1 cellular context compared by ENCODE assay signal in the genomic region with DNA sequence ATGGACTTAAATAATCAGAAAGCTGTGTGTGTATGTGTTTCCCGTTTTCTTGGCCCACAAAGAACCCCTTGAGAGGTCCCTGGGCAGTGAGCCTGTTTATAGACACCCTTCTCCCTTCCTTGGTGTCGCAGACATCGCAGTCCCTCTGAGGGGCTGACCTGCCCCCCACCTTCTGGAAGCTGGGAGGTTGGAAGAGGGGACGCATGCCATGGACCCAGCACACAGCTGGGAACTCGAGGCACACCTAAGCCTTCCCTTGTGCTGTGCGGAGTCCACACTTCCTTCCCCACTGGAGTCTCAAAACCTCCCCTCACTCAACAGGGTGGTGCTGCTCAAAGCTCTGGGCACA.
TF ChIP-seq lines count a peak whose summit lies in the region.

No MANE protein-coding gene starts in this region.

TF ChIP-seq in endothelial cell of umbilical vein, 7 proteins besides CTCF, POLR2A, EP300 and RAD21:
- TF ChIP-seq GATA2 (IDR thresholded peaks at IDR 0.05; ENCODE audit: insufficient read depth, insufficient read length, low read depth, low read length), result no peak
- no peak for TF ChIP-seq JUN (IDR thresholded peaks at IDR 0.05; ENCODE audit: borderline replicate concordance, insufficient read depth, insufficient read length, low read depth)
- TF ChIP-seq FOS (IDR thresholded peaks at IDR 0.05; ENCODE audit: borderline replicate concordance, insufficient read depth, low read length), result no peak
- TF ChIP-seq EZH2 (IDR thresholded peaks at IDR 0.05; ENCODE audit: borderline replicate concordance, low read depth, low read length, severe bottlenecking), result no peak
- no peak for TF ChIP-seq POLR2AphosphoS5 (IDR thresholded peaks at IDR 0.05; ENCODE audit: insufficient read depth, low read depth, low read length)
- TF ChIP-seq MYC (IDR thresholded peaks at IDR 0.05; ENCODE audit: low read depth, low read length), result no peak
- TF ChIP-seq MAX (IDR thresholded peaks at IDR 0.05; ENCODE audit: insufficient read depth, insufficient read length), result no peak
